ENCODE assay signal across 7 cellular contexts in genomic region chr19:44633996-44634529, GRCh38. TPM values are rescaled to one million over a fixed set of nuclear protein-coding genes. Genes with fewer than 3 reads are reported as not detected.
"Had no signal": no experiment of that assay in that cellular context is flagged by ENCODE, and none has a peak within 500 bp of the region (broad histone marks: within the 10 kb centered on the region; RNA-seq: fewer than 3 reads in every experiment).

No MANE protein-coding gene starts in this region.

RNA-seq across cellular contexts. Expression of gene IGSF23, which starts 20.7 kb away (rescaled TPM):
- total RNA-seq: esophagus muscularis mucosa; gastroesophageal sphincter; lower leg skin; natural killer cell treated with Interleukin-12 subunit alpha and Interleukin-12 subunit beta and Interleukin-15 and Interleukin-18, amount 100 ng/mL, for 72 hours; occipital lobe; sigmoid colon; uterus had no signal
- polyA plus RNA-seq: sigmoid colon had no signal
